8 cellular contexts compared by ENCODE assay signal in genomic region chr2:202870431-202871160, GRCh38. TPM values are rescaled to one million over a fixed set of nuclear protein-coding genes. Genes with fewer than 3 reads are reported as not detected.
A peak's percentile ranks its signal among the peaks of the same experiment; 100 is the strongest.
DNase-seq lines count a peak whose midpoint lies in the region; ATAC-seq and TF ChIP-seq lines count a peak whose summit lies in the region.

No MANE protein-coding gene starts in this region.

- H3K4me2 ChIP-seq in IMR-90 (ENCODE audit: low read depth, low read length), result peak overlapping the region; percentile 96
- H3K4me2 ChIP-seq in OCI-LY3 (ENCODE audit: low read length), result peak overlapping the region; percentile 85

- TF ChIP-seq POLR2A in IMR-90 (IDR thresholded peaks at IDR 0.05; ENCODE audit: low read depth, low read length), result no peak
- no peak for TF ChIP-seq POLR2A in erythroblast (IDR thresholded peaks at IDR 0.05; ENCODE audit: low read length)

- peak overlapping the region; percentile 90 for H3K4me3 Mint-ChIP-seq in stimulated activated memory B cell treated with anti-CD40 and anti-IgM and Interleukin-4, amounts not matched to agents 10 μg/mL and 1 μg/mL and 100 μg/mL, for 72 hours

- no peak overlapping the region for H2BK5ac ChIP-seq in IMR-90 (ENCODE audit: low read depth, low read length, poor library complexity, severe bottlenecking)

- H3K9ac ChIP-seq in IMR-90 (ENCODE audit: low read depth, low read length), result peak overlapping the region; percentile 51
- H3K9ac ChIP-seq in OCI-LY3 (ENCODE audit: low read length), result peak overlapping the region; percentile 77

- H3K27ac Mint-ChIP-seq in stimulated activated memory B cell treated with anti-CD40 and anti-IgM and Interleukin-4, amounts not matched to agents 10 μg/mL and 1 μg/mL and 100 μg/mL, for 72 hours, result peak overlapping the region; percentile 79

- intact Hi-C loops in IMR-90 (cut with micrococcal nuclease), result loop anchor here (1.0 to 5.0 kb wide), 3 partner anchors 236 to 298 kb away; partner anchors contain the start of gene FAM117B

- H3K9me1 ChIP-seq in IMR-90 (ENCODE audit: insufficient read depth, low read length), result no peaks in the 10 kb centered on the region

- no peak overlapping the region for H2BK15ac ChIP-seq in IMR-90 (ENCODE audit: low read depth, low read length)

- no peak overlapping the region for H2AK5ac ChIP-seq in IMR-90 (ENCODE audit: low read depth, low read length)

- H2BK120ac ChIP-seq in IMR-90 (ENCODE audit: low read depth, low read length), result no peak overlapping the region; the same call in 1 of the 2 replicates

- no peaks in the 10 kb centered on the region for H3K9me3 ChIP-seq in IMR-90 (ENCODE audit: control insufficient read depth, insufficient read depth, low read length)
- H3K9me3 ChIP-seq in OCI-LY3 (ENCODE audit: insufficient read depth, low read length), result no peaks in the 10 kb centered on the region
- H3K9me3 ChIP-seq in muscle layer of duodenum (ENCODE audit: control insufficient read depth in 1 of 2, low read length in 2 of 2), result no peaks in the 10 kb centered on the region

- H2AFZ ChIP-seq in IMR-90 (replicated peaks; ENCODE audit: low read length, poor library complexity) (peak overlapping the region; percentile 97), OCI-LY3 (ENCODE audit: low read depth, low read length) (peak overlapping the region; percentile 86)

- H3K36me3 ChIP-seq in IMR-90 (ENCODE audit: control insufficient read depth, insufficient read depth, low read length) (no peaks in the 10 kb centered on the region), OCI-LY3 (replicated peaks; ENCODE audit: low read depth, low read length) (no peaks in the 10 kb centered on the region), muscle layer of duodenum (ENCODE audit: control insufficient read depth in 1 of 2, insufficient read depth in 2 of 2, low read length in 2 of 2) (no peaks in the 10 kb centered on the region)

- in situ Hi-C loops in IMR-90 (cut with MboI; ENCODE audit: low sequenced_read_pairs), result loop anchor here (10.0 kb wide), 1 partner anchor 276 kb away; no protein-coding TSS in a partner anchor

- 1% methylated on average over 14 of the region's 25 CpGs; no CpG with 5 or more reads in 1 of the 2 experiments for WGBS in IMR-90 (ENCODE audit: extremely low coverage in 2 of 2, insufficient read length in 1 of 2), 2 experiments

- H3K79me2 ChIP-seq in OCI-LY3 (ENCODE audit: low read length), result no peaks in the 10 kb centered on the region

- DNase-seq in DMS 273 (lab: John Stamatoyannopoulos, UW; ENCODE audit: unreplicated experiment), result peak; percentile 81
- peak; percentile 36 for DNase-seq in IMR-90
- DNase-seq in activated T-cell treated with anti-CD3 and anti-CD28 coated beads for 48 hours (ENCODE audit: low read depth), result peak; percentile 52
- peak; percentile 70 to 72 for DNase-seq in erythroblast (lab: John Stamatoyannopoulos, UW)

- H3K23ac ChIP-seq in IMR-90 (ENCODE audit: low read depth, low read length), result peak overlapping the region; percentile 70; the same call in 1 of the 2 replicates

- H3K9me3 Mint-ChIP-seq in stimulated activated memory B cell treated with anti-CD40 and anti-IgM and Interleukin-4, amounts not matched to agents 10 μg/mL and 1 μg/mL and 100 μg/mL, for 72 hours, result no peaks in the 10 kb centered on the region

- no peaks in the 10 kb centered on the region for H3K4me1 ChIP-seq in IMR-90 (ENCODE audit: control insufficient read depth, insufficient read depth, low read length)
- peaks cover 11% of the 10 kb centered on the region for H3K4me1 ChIP-seq in OCI-LY3 (ENCODE audit: low read length)
- H3K4me1 ChIP-seq in muscle layer of duodenum (ENCODE audit: control insufficient read depth in 1 of 2, insufficient read depth in 2 of 2, low read length in 2 of 2), result peaks cover 0 to 5% of the 10 kb centered on the region in 2 donors

- no peak overlapping the region for H4K5ac ChIP-seq in IMR-90 (ENCODE audit: low read depth, low read length)

- H3K27ac ChIP-seq in IMR-90 (ENCODE audit: insufficient read depth, low read length) (peak overlapping the region; percentile 2; the same call in 1 of the 2 replicates), OCI-LY3 (ENCODE audit: low read length) (peak overlapping the region; percentile 84), muscle layer of duodenum (ENCODE audit: low read length) (no peak overlapping the region)

- H4K20me1 ChIP-seq in IMR-90 (ENCODE audit: insufficient read depth, low read length) (no peaks in the 10 kb centered on the region), OCI-LY3 (ENCODE audit: insufficient read depth, low read length) (no peaks in the 10 kb centered on the region)

- no TSS peak for BruUV-seq in IMR-90 (replicated peaks; lab: Mats Ljungman, UMichigan)

- peak overlapping the region; percentile 22 to 26; a peak in 1 of 4 replicates for H4K8ac ChIP-seq in IMR-90 (ENCODE audit: low read depth in 2 of 2, low read length in 2 of 2)

- POLR2A ChIA-PET in IMR-90 (lab: Charles Lee; ENCODE audit: unreplicated experiment), result interaction anchor here (0.5 to 0.6 kb wide), 2 partner anchors 22 to 624 kb away, joined by 3 read pairs; no protein-coding TSS in a partner anchor

- peak overlapping the region; percentile 73 for H2AK9ac ChIP-seq in IMR-90 (replicated peaks; ENCODE audit: low read depth, low read length, poor library complexity)

- no peak overlapping the region for H3K18ac ChIP-seq in IMR-90 (ENCODE audit: low read depth, low read length)

- no peaks in the 10 kb centered on the region for H3K36me3 Mint-ChIP-seq in stimulated activated memory B cell treated with anti-CD40 and anti-IgM and Interleukin-4, amounts not matched to agents 10 μg/mL and 1 μg/mL and 100 μg/mL, for 72 hours

- peak; percentile 45 for TF ChIP-seq RAD21 in IMR-90 (IDR thresholded peaks at IDR 0.05; ENCODE audit: low read length)

- H3K4ac ChIP-seq in IMR-90 (ENCODE audit: low read depth, low read length), result no peak overlapping the region

- dilution Hi-C loops in IMR-90 (cut with HindIII; ENCODE audit: low sequenced_read_pairs, unreplicated experiment), result no loop called here

- H3K4me3 ChIP-seq in IMR-90 (ENCODE audit: insufficient read depth, low read depth, low read length), result peak overlapping the region; percentile 91
- H3K4me3 ChIP-seq in OCI-LY3 (ENCODE audit: low read length), result peak overlapping the region; percentile 92
- peak overlapping the region; percentile 89 to 96 for H3K4me3 ChIP-seq in muscle layer of duodenum (ENCODE audit: low read depth in 1 of 2, low read length in 2 of 2)

- no peak overlapping the region for H3K56ac ChIP-seq in IMR-90 (ENCODE audit: extremely low read depth, insufficient read depth, low read length)

- CTCF ChIA-PET in IMR-90 (lab: Yijun Ruan, JAX), result interaction anchor here (1.5 kb wide), 1 partner anchor 282 kb away, joined by 6 read pairs; no protein-coding TSS in a partner anchor

- no peaks in the 10 kb centered on the region for H3K79me1 ChIP-seq in IMR-90 (ENCODE audit: low read depth in 1 of 2, low read length in 2 of 2)

- ATAC-seq in GM21515 (IDR thresholded peaks at IDR 0.05; ENCODE audit: unreplicated experiment), result peak; percentile 72
- ATAC-seq in IMR-90 (ENCODE audit: low read depth), result peak; percentile 50
- peak; percentile 83 for ATAC-seq in stimulated activated memory B cell treated with anti-CD40 and anti-IgM and Interleukin-4, amounts not matched to agents 10 μg/mL and 1 μg/mL and 100 μg/mL, for 72 hours

- H3K27me3 ChIP-seq in IMR-90 (ENCODE audit: control insufficient read depth, insufficient read depth, low read length) (no peaks in the 10 kb centered on the region), OCI-LY3 (ENCODE audit: low read depth, low read length) (no peaks in the 10 kb centered on the region), muscle layer of duodenum (ENCODE audit: low read depth, low read length) (no peaks in the 10 kb centered on the region)

- no peak overlapping the region for H2BK20ac ChIP-seq in IMR-90 (ENCODE audit: low read depth, low read length)

- TF ChIP-seq CTCF in IMR-90 (conservative IDR thresholded peaks at IDR 0.05; ENCODE audit: low read depth, low read length) (peak; percentile 39), OCI-LY3 (IDR thresholded peaks at IDR 0.05; ENCODE audit: low read depth, low read length) (peak; percentile 80)

- H4K91ac ChIP-seq in IMR-90 (ENCODE audit: insufficient read depth, low read depth, low read length), result peak overlapping the region; percentile 21; the same call in 1 of the 2 replicates

- H3K14ac ChIP-seq in IMR-90 (replicated peaks; ENCODE audit: low read depth, low read length), result peak overlapping the region; percentile 69; the same call in 1 of the 2 replicates

- H3K4me1 Mint-ChIP-seq in stimulated activated memory B cell treated with anti-CD40 and anti-IgM and Interleukin-4, amounts not matched to agents 10 μg/mL and 1 μg/mL and 100 μg/mL, for 72 hours, result peaks cover 15% of the 10 kb centered on the region

- H3K27me3 Mint-ChIP-seq in stimulated activated memory B cell treated with anti-CD40 and anti-IgM and Interleukin-4, amounts not matched to agents 10 μg/mL and 1 μg/mL and 100 μg/mL, for 72 hours, result no peaks in the 10 kb centered on the region

TF ChIP-seq in IMR-90, 13 proteins besides CTCF, POLR2A, EP300 and RAD21:
- TF ChIP-seq MAFK (IDR thresholded peaks at IDR 0.05; ENCODE audit: low read depth, low read length) (no peak), SMC3 (IDR thresholded peaks at IDR 0.05; ENCODE audit: low read depth, low read length) (peak; percentile 24; the same call in 1 of the 2 replicates)

RNA-seq across cellular contexts. Expression of gene ICA1L, which starts 1.0 kb away (rescaled TPM):
- total RNA-seq in IMR-90 (2012; rRNA removed), result 1.8 and 1.9 TPM in 2 replicates
- 1.7 and 1.8 TPM in 2 replicates for polyA plus RNA-seq in IMR-90 (2012; rRNA removed)
- 0.34 and 0.48 TPM in 2 replicates for polyA plus RNA-seq in IMR-90 (2012; cell fraction: cytosol; rRNA removed)
- polyA plus RNA-seq in IMR-90 (2012; cell fraction: nucleus; rRNA removed; ENCODE audit: low replicate concordance), result 1.6 and 9.3 TPM in 2 replicates

RNA-seq across cellular contexts. Expression of gene WDR12, which starts 40.9 kb away (rescaled TPM):
- total RNA-seq in IMR-90 (2012; rRNA removed), result 8.6 and 12.2 TPM in 2 replicates
- 11.1 and 17.0 TPM in 2 replicates for polyA plus RNA-seq in IMR-90 (2012; rRNA removed)
- 1.4 and 2.0 TPM in 2 replicates for polyA plus RNA-seq in IMR-90 (2012; cell fraction: cytosol; rRNA removed)
- polyA plus RNA-seq in IMR-90 (2012; cell fraction: nucleus; rRNA removed; ENCODE audit: low replicate concordance), result 2.6 and 13.2 TPM in 2 replicates

RNA-seq across cellular contexts. Expression of gene CARF, which starts 41.5 kb away (rescaled TPM):
- total RNA-seq in IMR-90 (2012; rRNA removed), result 3.1 and 5.6 TPM in 2 replicates
- polyA plus RNA-seq in IMR-90 (2012; rRNA removed), result 2.4 and 2.7 TPM in 2 replicates
- polyA plus RNA-seq in IMR-90 (2012; cell fraction: cytosol; rRNA removed), result 0.28 and 0.35 TPM in 2 replicates
- polyA plus RNA-seq in IMR-90 (2012; cell fraction: nucleus; rRNA removed; ENCODE audit: low replicate concordance), result 0.89 and 12.0 TPM in 2 replicates
